ENCODE assay signal across 22 cellular contexts in the genomic region with DNA sequence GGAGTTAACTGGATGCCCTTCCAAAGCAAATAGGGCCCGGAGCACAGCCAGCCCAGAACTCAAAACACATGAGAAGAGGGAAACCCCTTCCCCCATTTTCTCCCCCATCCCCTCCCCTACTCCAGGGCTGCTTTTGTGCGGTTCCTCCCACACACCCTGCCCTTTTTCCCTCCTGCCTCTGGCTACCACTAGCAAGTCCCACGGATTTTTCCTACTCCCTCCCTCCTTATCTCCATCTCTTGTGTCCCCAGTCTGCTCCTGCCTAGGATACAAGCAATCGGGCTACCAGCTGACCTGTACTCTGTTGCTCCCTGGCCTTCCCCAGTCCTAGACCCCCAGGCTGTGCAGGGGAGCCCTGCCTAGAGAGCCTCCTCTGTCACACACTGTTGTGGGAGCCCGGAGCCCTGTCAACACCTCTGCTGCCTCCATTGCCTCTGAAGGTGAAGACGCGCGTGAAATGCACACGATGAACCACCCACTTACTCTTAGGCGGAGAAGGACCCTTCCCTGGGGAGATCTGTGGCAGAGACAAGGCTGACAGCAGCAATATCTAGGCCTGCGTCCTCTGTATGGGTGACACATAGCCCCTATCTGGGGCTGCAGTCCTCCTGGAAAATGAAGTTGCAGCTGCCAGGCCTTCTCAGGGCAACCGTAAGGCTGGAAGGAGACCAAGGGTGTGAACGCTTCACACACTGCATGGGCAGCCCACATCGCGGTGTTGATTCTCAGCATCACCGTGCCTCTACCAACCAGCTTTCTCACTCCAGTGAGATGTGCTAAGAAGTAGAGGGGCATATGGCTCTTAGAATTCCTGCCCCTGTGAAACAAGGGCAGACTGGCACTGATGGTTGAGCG.
DNase-seq lines count a peak whose midpoint lies in the region; ATAC-seq and TF ChIP-seq lines count a peak whose summit lies in the region.
"Had no signal": no experiment of that assay in that cellular context is flagged by ENCODE, and none has a peak within 500 bp of the region (broad histone marks: within the 10 kb centered on the region; RNA-seq: fewer than 3 reads in every experiment).

No MANE protein-coding gene starts in this region.

- no peak overlapping the region for H3K4me3 ChIP-seq in H7 (ENCODE audit: insufficient read depth, low read depth, low read length)
- H3K4me3 ChIP-seq: hepatocyte, lower lobe of right lung had no signal

- ATAC-seq in sciatic nerve = no peak
- ATAC-seq: activated T-cell treated with anti-CD3 and anti-CD28 coated beads, Interleukin-2, amount 50 U/mL, for 4 hours had no signal

- intact Hi-C loops in sciatic nerve (cut with DNase I) = no loop called here

- peak overlapping the region; percentile 57 for H3K27ac Mint-ChIP-seq in chondrocyte (ENCODE audit: unreplicated experiment)

- peak; percentile 31 for DNase-seq in AG20443 (ENCODE audit: low spot score)
- DNase-seq in LHCN-M2 (ENCODE audit: low read depth) = peak; percentile 17
- DNase-seq in chondrocyte (ENCODE audit: low spot score) = no peak
- peak; percentile 81 for DNase-seq in myocyte (ENCODE audit: low read depth)
- DNase-seq in dedifferentiated amniotic fluid mesenchymal stem cell (ENCODE audit: extremely low spot score) = no peak
- DNase-seq in H7 = no peak
- DNase-seq in activated naive CD4-positive, alpha-beta T cell (lab: John Stamatoyannopoulos, UW) = no peak
- DNase-seq in sciatic nerve (ENCODE audit: low spot score) = no peak
- DNase-seq: activated naive CD4-positive, alpha-beta T cell treated with Interleukin-2 at 50 U/mL for 16 hours; activated T-cell treated with anti-CD3 and anti-CD28 coated beads, Interleukin-2, amount 50 U/mL, for 4 hours; amygdala; central memory CD4-positive, alpha-beta T cell; COR-L47; foreskin melanocyte; islet precursor cell; lower lobe of right lung; MM.1S; NCI-H146; NCI-H774; OCI-M1; Right ventricle myocardium superior had no signal

- TF ChIP-seq CTCF in chondrocyte (IDR thresholded peaks at IDR 0.05) = no peak

- H3K4me1 Mint-ChIP-seq in chondrocyte (ENCODE audit: low read depth) = peaks cover 51% of the 10 kb centered on the region

- H3K27me3 Mint-ChIP-seq in chondrocyte (ENCODE audit: low read depth) = no peaks in the 10 kb centered on the region

- no peaks in the 10 kb centered on the region for H3K9me3 Mint-ChIP-seq in chondrocyte (ENCODE audit: low read depth)
- H3K9me3 Mint-ChIP-seq: activated T-cell treated with anti-CD3 and anti-CD28 coated beads, Interleukin-2, amount 50 U/mL, for 4 hours had no signal

- no peaks in the 10 kb centered on the region for H3K27me3 ChIP-seq in H7 (ENCODE audit: control insufficient read depth, insufficient read depth, low read length)
- H3K27me3 ChIP-seq: hepatocyte had no signal

- no peak overlapping the region for H3K4me3 Mint-ChIP-seq in chondrocyte (ENCODE audit: unreplicated experiment)
- H3K4me3 Mint-ChIP-seq: activated T-cell treated with anti-CD3 and anti-CD28 coated beads, Interleukin-2, amount 50 U/mL, for 4 hours had no signal

- H3K36me3 Mint-ChIP-seq in chondrocyte (ENCODE audit: low read depth) = no peaks in the 10 kb centered on the region

- H3K36me3 ChIP-seq in H7 (replicated peaks; ENCODE audit: control insufficient read depth, insufficient read depth, low read length) = no peaks in the 10 kb centered on the region
- H3K36me3 ChIP-seq: lower lobe of right lung had no signal

Comparison
In these comparisons a context has a peak if more than half of its experiments do, and no peak if none do; other contexts are left out.
1. DNase-seq: peak in AG20443 (single experiment), LHCN-M2 (single experiment) and myocyte (single experiment); none in chondrocyte (single experiment), dedifferentiated amniotic fluid mesenchymal stem cell (single experiment), H7 (single experiment), activated naive CD4-positive, alpha-beta T cell (0 of 4) and sciatic nerve (single experiment).